ENCODE assay signal across 20 cellular contexts in genomic region chr1:204821924-204822323, GRCh38. TPM values are rescaled to one million over a fixed set of nuclear protein-coding genes. Genes with fewer than 3 reads are reported as not detected.
DNase-seq lines count a peak whose midpoint lies in the region; ATAC-seq, FAIRE-seq and TF ChIP-seq lines count a peak whose summit lies in the region.
"Had no signal": no experiment of that assay in that cellular context is flagged by ENCODE, and none has a peak within 500 bp of the region (broad histone marks: within the 10 kb centered on the region; RNA-seq: fewer than 3 reads in every experiment).

No MANE protein-coding gene starts in this region.

- peak; percentile 21 to 55; a peak in 4 of 6 replicates for ATAC-seq in A549
- no peak for ATAC-seq in HG03159 (IDR thresholded peaks at IDR 0.05; ENCODE audit: unreplicated experiment)

- H4K91ac ChIP-seq in mesenchymal stem cell (ENCODE audit: low read length): no peak overlapping the region

- no peaks in the 10 kb centered on the region for H3K36me3 ChIP-seq in sigmoid colon
- H3K36me3 ChIP-seq in mesenchymal stem cell (ENCODE audit: control insufficient read depth in 1 of 2, insufficient read depth in 2 of 2, low read depth in 1 of 2, low read length in 2 of 2): no peaks in the 10 kb centered on the region
- H3K36me3 ChIP-seq in Peyer's patch: no peaks in the 10 kb centered on the region
- H3K36me3 ChIP-seq: HAP-1 had no signal

- H3K9me3 ChIP-seq in A549 (no peaks in the 10 kb centered on the region), sigmoid colon (no peaks in the 10 kb centered on the region), mesenchymal stem cell (ENCODE audit: control insufficient read depth, low read length) (no peaks in the 10 kb centered on the region), Peyer's patch (no peaks in the 10 kb centered on the region)
- H3K9me3 ChIP-seq: HAP-1 had no signal

- H3K4me2 ChIP-seq in A549 (no peak overlapping the region), mesenchymal stem cell (ENCODE audit: low read length, poor library complexity, severe bottlenecking) (no peak overlapping the region)
- H3K4me2 ChIP-seq: KMS-11 had no signal

- H2AFZ ChIP-seq in mesenchymal stem cell (ENCODE audit: low read depth, low read length): no peak overlapping the region

- CTCF ChIA-PET in A549 (lab: Yijun Ruan, JAX): interaction anchor here (1.0 to 19.3 kb wide), 7 partner anchors 11 to 120 kb away, joined by 3 to 272 read pairs (median 5); no protein-coding TSS in a partner anchor

- no peak overlapping the region for H3K18ac ChIP-seq in mesenchymal stem cell (ENCODE audit: low read depth in 1 of 2, low read length in 2 of 2)

- no peaks in the 10 kb centered on the region for H3K79me1 ChIP-seq in mesenchymal stem cell (replicated peaks; ENCODE audit: low read length, poor library complexity, severe bottlenecking)

- no peak for FAIRE-seq in A549 (lab: Jason Lieb, UNC)
- FAIRE-seq: GM12891, GM18507 had no signal

- no peak overlapping the region for H2BK120ac ChIP-seq in mesenchymal stem cell (ENCODE audit: low read depth, low read length)

- no peak overlapping the region for H2AK5ac ChIP-seq in mesenchymal stem cell (ENCODE audit: low read length, severe bottlenecking)

- H4K8ac ChIP-seq in mesenchymal stem cell (ENCODE audit: low read length): no peak overlapping the region

- no peak overlapping the region for H3K4ac ChIP-seq in mesenchymal stem cell (ENCODE audit: low read depth in 1 of 2, low read length in 2 of 2)

- no peak overlapping the region for H3K23ac ChIP-seq in mesenchymal stem cell (ENCODE audit: low read length in 2 of 2)

- H3K4me3 ChIP-seq in A549 (no peak overlapping the region), sigmoid colon (no peak overlapping the region), mesenchymal stem cell (ENCODE audit: insufficient read depth in 1 of 2, low read depth in 1 of 2, low read length in 2 of 2) (no peak overlapping the region), Peyer's patch (no peak overlapping the region)
- H3K4me3 ChIP-seq: HAP-1 had no signal

- H3K27ac ChIP-seq in A549: no peak overlapping the region
- H3K27ac ChIP-seq in C4-2B: no peak overlapping the region
- H3K27ac ChIP-seq in layer of hippocampus (ENCODE audit: low read depth, low read length): peak overlapping the region; percentile 5
- H3K27ac ChIP-seq in sigmoid colon: peak overlapping the region; percentile 68 to 87 (median 74)
- no peak overlapping the region for H3K27ac ChIP-seq in mesenchymal stem cell (ENCODE audit: low read length, poor library complexity, severe bottlenecking)
- peak overlapping the region in 1 of 4 donors; percentile 61 for H3K27ac ChIP-seq in Peyer's patch
- H3K27ac ChIP-seq: KMS-11, RWPE1 had no signal

- H3K14ac ChIP-seq in mesenchymal stem cell (ENCODE audit: low read length in 2 of 2): no peak overlapping the region

- TF ChIP-seq CTCF in A549 (IDR thresholded peaks at IDR 0.05): no peak
- TF ChIP-seq CTCF in C4-2B (conservative IDR thresholded peaks at IDR 0.05): peak; percentile 14; the same call in 1 of the 2 replicates
- no peak for TF ChIP-seq CTCF in sigmoid colon (IDR thresholded peaks at IDR 0.05)
- TF ChIP-seq CTCF in Peyer's patch (IDR thresholded peaks at IDR 0.05): no peak

- TF ChIP-seq EP300 in A549 (IDR thresholded peaks at IDR 0.05) (no peak), sigmoid colon (IDR thresholded peaks at IDR 0.05) (no peak)

- no peak for DNase-seq in A549 (ENCODE audit: low read depth in 1 of 2, low spot score in 1 of 2)
- DNase-seq in sigmoid colon: no peak
- DNase-seq in mesenchymal stem cell: no peak
- DNase-seq in Peyer's patch: no peak
- DNase-seq: CD8-positive, alpha-beta memory T cell; GF-D8; NCI-H1048; NCI-H1436 treated with DMSO at 0.1 percent for 48 hours; NCI-H2029 treated with DMSO at 0.1 percent for 48 hours; NCI-H2171 treated with DMSO at 0.1 percent for 48 hours; NCI-H446 treated with DMSO at 0.1 percent for 48 hours; OCI-M1 had no signal

- no peaks in the 10 kb centered on the region for H3K27me3 ChIP-seq in layer of hippocampus (ENCODE audit: control insufficient read depth, insufficient read depth, low read length)
- H3K27me3 ChIP-seq in sigmoid colon: no peaks in the 10 kb centered on the region
- peaks cover 37 to 48% of the 10 kb centered on the region in 2 experiments for H3K27me3 ChIP-seq in mesenchymal stem cell (ENCODE audit: control insufficient read depth in 1 of 2, insufficient read depth in 1 of 2, low read length in 2 of 2)
- no peaks in the 10 kb centered on the region for H3K27me3 ChIP-seq in Peyer's patch

- H3K9ac ChIP-seq in mesenchymal stem cell (ENCODE audit: low read length): no peak overlapping the region
- H3K9ac ChIP-seq: KMS-11 had no signal

- WGBS in A549 (ENCODE audit: missing lambda C conversion rate): 42% methylated on average over 4 of the region's 4 CpGs
- WGBS in sigmoid colon, 2 donors: 88 to 92% methylated on average over 4 of the region's 4 CpGs
- 96% methylated on average over 4 of the region's 4 CpGs for WGBS in mesenchymal stem cell

- H3K4me1 ChIP-seq in A549 (no peaks in the 10 kb centered on the region), sigmoid colon (peaks cover 0 to 58% (median 40%) of the 10 kb centered on the region in 4 donors), mesenchymal stem cell (ENCODE audit: control insufficient read depth, insufficient read depth, low read depth, low read length) (no peaks in the 10 kb centered on the region), Peyer's patch (peaks cover 0 to 10% (median 0%) of the 10 kb centered on the region in 4 donors)
- H3K4me1 ChIP-seq: HAP-1 had no signal

- H2BK15ac ChIP-seq in mesenchymal stem cell (ENCODE audit: low read depth, poor library complexity, severe bottlenecking): no peak overlapping the region

- no peak for TF ChIP-seq RAD21 in A549 (conservative IDR thresholded peaks at IDR 0.05 in 1 of 2, IDR thresholded peaks at IDR 0.05 in 1 of 2)

- no peak overlapping the region for H2BK12ac ChIP-seq in mesenchymal stem cell (ENCODE audit: low read length in 2 of 2)

- no peak overlapping the region for H2BK5ac ChIP-seq in mesenchymal stem cell (ENCODE audit: low read depth, low read length, poor library complexity, severe bottlenecking)

- POLR2A ChIA-PET in A549 (lab: Yijun Ruan, JAX): no interaction called here

- intact Hi-C loops in sigmoid colon (cut with DNase I): no loop called here

- TF ChIP-seq POLR2A in A549 (IDR thresholded peaks at IDR 0.05; ENCODE audit: low read length) (no peak), sigmoid colon (IDR thresholded peaks at IDR 0.05) (no peak), Peyer's patch (IDR thresholded peaks at IDR 0.05) (no peak)

TF ChIP-seq in A549, 52 proteins besides CTCF, POLR2A, EP300 and RAD21:
- TF ChIP-seq FOSB (CRISPR knock-in tag; IDR thresholded peaks at IDR 0.05): no peak
- no peak for TF ChIP-seq SREBF2 (IDR thresholded peaks at IDR 0.05)
- no peak for TF ChIP-seq HOXB13 (CRISPR knock-in tag; IDR thresholded peaks at IDR 0.05; ENCODE audit: low read depth)
- TF ChIP-seq KDM5A (IDR thresholded peaks at IDR 0.05): no peak
- no peak for TF ChIP-seq ATOH8 (CRISPR knock-in tag; IDR thresholded peaks at IDR 0.05; ENCODE audit: low read depth)
- TF ChIP-seq JUNB (IDR thresholded peaks at IDR 0.05): no peak
- no peak for TF ChIP-seq FOXS1 (CRISPR knock-in tag; IDR thresholded peaks at IDR 0.05)

RNA-seq across cellular contexts. Expression of gene NFASC, which starts 48.7 kb away (rescaled TPM):
- polyA plus RNA-seq in A549 (2011; rRNA removed) (0.21 and 0.27 TPM in 2 replicates), A549 (2017; fragmentation: RNase III; extraction: RNeasy Plus Mini Kit Qiagen cat#74134 plus additional on column Dnase treatment) (0.39 to 0.51 TPM (median 0.45 TPM) in 3 replicates), sigmoid colon (1 to 10 TPM in 2 of 3 donors, under 1 TPM in 1; 0.46 to 8.9 (median 1.2) TPM)
- 0.29 and 0.35 TPM in 2 replicates for polyA plus RNA-seq in A549 (2012; cell fraction: cytosol; rRNA removed)
- 0.65 and 0.79 TPM in 2 replicates for polyA plus RNA-seq in A549 (2012; cell fraction: nucleus; rRNA removed)
- 0.34 and 0.58 TPM in 2 replicates for polyA minus RNA-seq in A549 (2011; rRNA and poly(A)+ RNA removed)
- total RNA-seq in sigmoid colon (100 to 1,000 TPM in 1 of 4 donors, 10 to 100 TPM in 3; 17.6 to 105 (median 25.3) TPM), Peyer's patch (10 to 100 TPM in 2 of 4 donors, 1 to 10 TPM in 2; 3.2 to 90.0 (median 13.2) TPM)
- polyA plus RNA-seq in mesenchymal stem cell (2013, experiment 1 of 2): 0.07 TPM
- 0.03 TPM for polyA plus RNA-seq in mesenchymal stem cell (2013, experiment 2 of 2)
- polyA plus RNA-seq: CD8-positive, alpha-beta memory T cell had no signal

Comparison
In these comparisons a context has a peak if more than half of its experiments do, and no peak if none do; other contexts are left out.
1. H3K27ac ChIP-seq: peak in layer of hippocampus (single experiment) and sigmoid colon (4 of 4); none in A549 (0 of 2), C4-2B (single experiment) and mesenchymal stem cell (single experiment).